In the genomic region with DNA sequence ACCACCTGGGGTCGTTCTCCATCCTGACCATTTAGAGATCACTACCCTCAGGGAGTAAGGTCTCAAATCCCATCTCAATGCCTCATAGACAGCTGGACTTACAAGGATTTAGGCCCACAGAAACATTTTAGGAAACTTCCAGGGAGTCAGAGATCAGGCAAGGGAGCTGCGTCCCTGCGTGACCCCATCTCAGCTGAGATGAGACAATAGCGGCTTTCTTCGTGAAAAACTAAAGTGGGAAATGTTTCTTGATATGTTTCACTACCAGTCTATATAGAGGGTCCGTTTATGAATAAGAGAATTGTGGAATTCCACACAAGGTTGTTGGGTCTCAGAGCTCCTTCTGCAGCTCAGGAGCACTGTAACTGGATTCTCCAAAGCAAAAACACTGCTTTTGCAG, we compare ENCODE assay signal across 18 cellular contexts.
DNase-seq lines count a peak whose midpoint lies in the region; ATAC-seq lines count a peak whose summit lies in the region.
"Had no signal": no experiment of that assay in that cellular context is flagged by ENCODE, and none has a peak within 500 bp of the region (broad histone marks: within the 10 kb centered on the region; RNA-seq: fewer than 3 reads in every experiment).

No MANE protein-coding gene starts in this region.

- no peak overlapping the region for H3K4me3 Mint-ChIP-seq in dendritic cell treated with granulocyte-macrophage colony-stimulating factor and Interleukin-4, amounts not matched to agents 40 ng/mL and 50 ng/mL, for 4 days

- H3K36me3 Mint-ChIP-seq in dendritic cell treated with granulocyte-macrophage colony-stimulating factor and Interleukin-4, amounts not matched to agents 40 ng/mL and 50 ng/mL, for 4 days (ENCODE audit: low read depth): no peaks in the 10 kb centered on the region

- ATAC-seq in Right ventricle myocardium inferior: peak; percentile 37
- ATAC-seq in sciatic nerve: peak; percentile 72
- no peak for ATAC-seq in HG03521 (IDR thresholded peaks at IDR 0.05; ENCODE audit: unreplicated experiment)

- peaks cover 49% of the 10 kb centered on the region for H3K4me1 Mint-ChIP-seq in dendritic cell treated with granulocyte-macrophage colony-stimulating factor and Interleukin-4, amounts not matched to agents 40 ng/mL and 50 ng/mL, for 4 days (ENCODE audit: low read depth)

- H3K27me3 Mint-ChIP-seq in dendritic cell treated with granulocyte-macrophage colony-stimulating factor and Interleukin-4, amounts not matched to agents 40 ng/mL and 50 ng/mL, for 4 days: no peaks in the 10 kb centered on the region

- DNase-seq in Right ventricle myocardium inferior (ENCODE audit: missing footprints) (no peak), cardiac septum (ENCODE audit: low spot score) (no peak), sciatic nerve (ENCODE audit: low spot score) (no peak), AML-193 (lab: John Stamatoyannopoulos, UW) (no peak), NCI-H510A (lab: John Stamatoyannopoulos, UW) (no peak)
- DNase-seq in activated CD4-positive, alpha-beta T cell treated with anti-CD3 and anti-CD28 coated beads for 1 hour: no peak
- DNase-seq: 8988T, DMS53, GDM1, H7, KG1, NCI-H1105 treated with DMSO at 0.1 percent for 48 hours, NCI-H2029 treated with DMSO at 0.1 percent for 48 hours, NCI-H2171, NCI-H526, Right ventricle myocardium superior had no signal

- peaks cover 8% of the 10 kb centered on the region for H3K9me3 Mint-ChIP-seq in dendritic cell treated with granulocyte-macrophage colony-stimulating factor and Interleukin-4, amounts not matched to agents 40 ng/mL and 50 ng/mL, for 4 days

- H3K27ac Mint-ChIP-seq in dendritic cell treated with granulocyte-macrophage colony-stimulating factor and Interleukin-4, amounts not matched to agents 40 ng/mL and 50 ng/mL, for 4 days: peak overlapping the region; percentile 44

- intact Hi-C loops in Right ventricle myocardium inferior (cut with DNase I) (no loop called here), cardiac septum (cut with DNase I) (no loop called here), sciatic nerve (cut with DNase I) (no loop called here)
- intact Hi-C loops in dendritic cell treated with granulocyte-macrophage colony-stimulating factor and Interleukin-4, amounts not matched to agents 40 ng/mL and 50 ng/mL, for 4 days (cut with micrococcal nuclease): no loop called here
